1 cellular context compared by ENCODE assay signal in the genomic region with DNA sequence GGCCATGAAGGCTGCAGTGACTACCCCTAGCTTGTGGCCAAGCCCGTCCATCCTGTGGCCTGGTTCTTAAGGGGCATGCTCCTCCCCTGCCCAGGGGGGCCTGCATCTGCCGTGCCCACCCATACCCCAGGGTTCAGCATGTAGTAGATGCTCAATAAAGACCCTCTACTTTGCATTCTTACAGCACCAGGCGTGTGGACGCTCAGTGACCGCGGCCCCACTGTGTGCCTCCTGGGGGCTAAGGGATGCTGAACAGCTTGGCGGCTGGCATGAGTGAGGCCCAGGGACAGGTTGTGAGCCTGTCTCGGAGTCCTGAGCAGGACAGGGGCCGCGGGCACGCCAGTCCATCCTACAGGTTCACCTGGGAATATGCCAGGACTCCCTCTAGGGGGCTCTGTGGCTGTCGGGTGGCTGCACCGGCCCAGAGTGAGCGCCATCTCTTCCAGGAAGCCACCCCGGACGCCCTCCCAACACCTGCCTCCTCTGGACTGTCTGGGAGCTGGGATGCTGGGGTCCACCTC.
TF ChIP-seq lines count a peak whose summit lies in the region.

No MANE protein-coding gene starts in this region.

TF ChIP-seq in HepG2, 621 proteins besides CTCF, POLR2A, EP300 and RAD21:
- TF ChIP-seq, protein P1, sequence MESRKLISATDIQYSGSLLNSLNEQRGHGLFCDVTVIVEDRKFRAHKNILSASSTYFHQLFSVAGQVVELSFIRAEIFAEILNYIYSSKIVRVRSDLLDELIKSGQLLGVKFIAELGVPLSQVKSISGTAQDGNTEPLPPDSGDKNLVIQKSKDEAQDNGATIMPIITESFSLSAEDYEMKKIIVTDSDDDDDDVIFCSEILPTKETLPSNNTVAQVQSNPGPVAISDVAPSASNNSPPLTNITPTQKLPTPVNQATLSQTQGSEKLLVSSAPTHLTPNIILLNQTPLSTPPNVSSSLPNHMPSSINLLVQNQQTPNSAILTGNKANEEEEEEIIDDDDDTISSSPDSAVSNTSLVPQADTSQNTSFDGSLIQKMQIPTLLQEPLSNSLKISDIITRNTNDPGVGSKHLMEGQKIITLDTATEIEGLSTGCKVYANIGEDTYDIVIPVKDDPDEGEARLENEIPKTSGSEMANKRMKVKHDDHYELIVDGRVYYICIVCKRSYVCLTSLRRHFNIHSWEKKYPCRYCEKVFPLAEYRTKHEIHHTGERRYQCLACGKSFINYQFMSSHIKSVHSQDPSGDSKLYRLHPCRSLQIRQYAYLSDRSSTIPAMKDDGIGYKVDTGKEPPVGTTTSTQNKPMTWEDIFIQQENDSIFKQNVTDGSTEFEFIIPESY (CRISPR knock-in tag; IDR thresholded peaks at IDR 0.05) = 0 out of 2 replicates have a peak, but pooled peaks have one; percentile 16
- no peak for TF ChIP-seq ZNF547 (CRISPR knock-in tag; IDR thresholded peaks at IDR 0.05)
- TF ChIP-seq NKX3-1 (CRISPR knock-in tag; IDR thresholded peaks at IDR 0.05) = no peak
- TF ChIP-seq JUNB (CRISPR knock-in tag; IDR thresholded peaks at IDR 0.05; ENCODE audit: borderline replicate concordance) = no peak
- TF ChIP-seq, protein P2, sequence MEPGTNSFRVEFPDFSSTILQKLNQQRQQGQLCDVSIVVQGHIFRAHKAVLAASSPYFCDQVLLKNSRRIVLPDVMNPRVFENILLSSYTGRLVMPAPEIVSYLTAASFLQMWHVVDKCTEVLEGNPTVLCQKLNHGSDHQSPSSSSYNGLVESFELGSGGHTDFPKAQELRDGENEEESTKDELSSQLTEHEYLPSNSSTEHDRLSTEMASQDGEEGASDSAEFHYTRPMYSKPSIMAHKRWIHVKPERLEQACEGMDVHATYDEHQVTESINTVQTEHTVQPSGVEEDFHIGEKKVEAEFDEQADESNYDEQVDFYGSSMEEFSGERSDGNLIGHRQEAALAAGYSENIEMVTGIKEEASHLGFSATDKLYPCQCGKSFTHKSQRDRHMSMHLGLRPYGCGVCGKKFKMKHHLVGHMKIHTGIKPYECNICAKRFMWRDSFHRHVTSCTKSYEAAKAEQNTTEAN (CRISPR knock-in tag; conservative IDR thresholded peaks at IDR 0.05) = no peak
- TF ChIP-seq SP1 (IDR thresholded peaks at IDR 0.05) = no peak
- TF ChIP-seq SP1 (CRISPR knock-in tag; IDR thresholded peaks at IDR 0.05) = no peak
- no peak for TF ChIP-seq HDAC6 (IDR thresholded peaks at IDR 0.05; ENCODE audit: low read depth, low read length)
TF ChIP-seq in HepG2: peak in this region for 1.
